ENCODE assay signal across 1 cellular context in genomic region chr20:41380551-41381262, GRCh38.
TF ChIP-seq lines count a peak whose summit lies in the region.

No MANE protein-coding gene starts in this region.

TF ChIP-seq in IMR-90, 13 proteins besides CTCF, POLR2A, EP300 and RAD21 (continued from another document):
- TF ChIP-seq USF2 (IDR thresholded peaks at IDR 0.05; ENCODE audit: low read depth, low read length), result no peak
- no peak for TF ChIP-seq CHD1 (IDR thresholded peaks at IDR 0.05; ENCODE audit: low read depth, low read length)
- no peak for TF ChIP-seq MAZ (IDR thresholded peaks at IDR 0.05; ENCODE audit: borderline replicate concordance, low read depth, low read length)
- TF ChIP-seq BHLHE40 (IDR thresholded peaks at IDR 0.05; ENCODE audit: low read depth, low read length), result no peak
